In the genomic region with DNA sequence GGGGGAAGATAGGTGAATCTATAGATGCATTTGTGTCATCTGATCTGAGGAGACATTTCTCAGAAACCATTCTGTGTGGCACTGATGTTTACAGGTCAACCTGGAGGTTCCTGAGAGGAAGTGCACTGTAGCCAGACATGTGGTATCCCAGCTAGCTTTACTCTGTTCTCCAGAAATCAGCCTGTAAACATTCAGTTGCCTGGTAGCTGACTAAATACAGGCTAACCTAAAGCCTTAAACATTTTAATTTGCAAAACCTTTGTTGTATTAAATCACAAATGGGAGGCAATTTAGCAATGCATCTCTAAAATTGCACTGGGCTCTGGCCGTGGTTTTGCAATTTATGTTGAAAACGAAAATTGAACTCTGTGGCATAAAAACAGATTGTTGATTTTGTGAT, we compare ENCODE assay signal across 12 cellular contexts.
DNase-seq lines count a peak whose midpoint lies in the region; ATAC-seq and TF ChIP-seq lines count a peak whose summit lies in the region.
"Had no signal": no experiment of that assay in that cellular context is flagged by ENCODE, and none has a peak within 500 bp of the region (broad histone marks: within the 10 kb centered on the region; RNA-seq: fewer than 3 reads in every experiment).

No MANE protein-coding gene starts in this region.

- no peak overlapping the region for H2AK9ac ChIP-seq in IMR-90 (replicated peaks; ENCODE audit: low read depth, low read length, poor library complexity)

- H3K27ac ChIP-seq in CD4-positive, CD25-positive, alpha-beta regulatory T cell (ENCODE audit: insufficient read depth, low read length, poor library complexity, severe bottlenecking), result no peak overlapping the region
- no peak overlapping the region for H3K27ac ChIP-seq in IMR-90 (ENCODE audit: insufficient read depth, low read length)
- H3K27ac ChIP-seq: lower lobe of right lung, PC-9 had no signal

- CTCF ChIA-PET in IMR-90 (lab: Yijun Ruan, JAX), result interaction anchor here (0.7 kb wide), 1 partner anchor 14 kb away, joined by 3 read pairs; no protein-coding TSS in a partner anchor

- peaks cover 13 to 24% of the 10 kb centered on the region in 2 experiments; a peak in 3 of 4 replicates for H3K79me1 ChIP-seq in IMR-90 (ENCODE audit: low read depth in 1 of 2, low read length in 2 of 2)

- H4K8ac ChIP-seq in IMR-90 (ENCODE audit: low read depth in 2 of 2, low read length in 2 of 2), result no peak overlapping the region

- H3K4me1 ChIP-seq in CD4-positive, CD25-positive, alpha-beta regulatory T cell (ENCODE audit: control insufficient read depth, insufficient read depth, low read length, poor library complexity, severe bottlenecking), result peaks cover 6% of the 10 kb centered on the region
- H3K4me1 ChIP-seq in IMR-90 (ENCODE audit: control insufficient read depth, insufficient read depth, low read length), result peaks cover 15% of the 10 kb centered on the region

- H3K27me3 ChIP-seq in CD4-positive, CD25-positive, alpha-beta regulatory T cell (ENCODE audit: control insufficient read depth, insufficient read depth, low read length), result no peaks in the 10 kb centered on the region
- H3K27me3 ChIP-seq in IMR-90 (ENCODE audit: control insufficient read depth, insufficient read depth, low read length), result no peaks in the 10 kb centered on the region

- H3K9ac ChIP-seq in IMR-90 (ENCODE audit: low read depth, low read length), result no peak overlapping the region

- TF ChIP-seq POLR2A in IMR-90 (IDR thresholded peaks at IDR 0.05; ENCODE audit: low read depth, low read length), result no peak

- H4K20me1 ChIP-seq in IMR-90 (ENCODE audit: insufficient read depth, low read length), result peaks cover 3% of the 10 kb centered on the region; the same call in 1 of the 2 replicates

- in situ Hi-C loops in IMR-90 (cut with MboI; ENCODE audit: low sequenced_read_pairs) (no loop called here), astrocyte of the spinal cord (cut with HindIII; ENCODE audit: low sequenced_read_pairs) (no loop called here)

- no peak overlapping the region for H3K4me2 ChIP-seq in IMR-90 (ENCODE audit: low read depth, low read length)
- H3K4me2 ChIP-seq: PC-9 had no signal

- peaks cover 17% of the 10 kb centered on the region for H3K9me1 ChIP-seq in IMR-90 (ENCODE audit: insufficient read depth, low read length)

- dilution Hi-C loops in IMR-90 (cut with HindIII; ENCODE audit: low sequenced_read_pairs, unreplicated experiment), result no loop called here

- POLR2A ChIA-PET in IMR-90 (lab: Charles Lee; ENCODE audit: unreplicated experiment), result no interaction called here

- H3K4me3 Mint-ChIP-seq in CD4-positive, CD25-positive, alpha-beta regulatory T cell, result no peak overlapping the region
- H3K4me3 Mint-ChIP-seq: activated CD4-positive, alpha-beta T cell treated with anti-CD3 and anti-CD28 coated beads, Interleukin-2, amount 10 ng/mL, durations not matched to agents 7 days and 5 days had no signal

- H3K36me3 ChIP-seq in CD4-positive, CD25-positive, alpha-beta regulatory T cell (ENCODE audit: control insufficient read depth, insufficient read depth, low read length), result no peaks in the 10 kb centered on the region
- H3K36me3 ChIP-seq in IMR-90 (ENCODE audit: control insufficient read depth, insufficient read depth, low read length), result no peaks in the 10 kb centered on the region
- H3K36me3 ChIP-seq: lower lobe of right lung had no signal

- TF ChIP-seq RAD21 in IMR-90 (IDR thresholded peaks at IDR 0.05; ENCODE audit: low read length), result no peak

- peak overlapping the region; percentile 24; the same call in 1 of the 2 replicates for H3K23ac ChIP-seq in IMR-90 (ENCODE audit: low read depth, low read length)

- H3K4ac ChIP-seq in IMR-90 (ENCODE audit: low read depth, low read length), result peak overlapping the region; percentile 15; the same call in 1 of the 2 replicates

- no peak overlapping the region for H3K14ac ChIP-seq in IMR-90 (replicated peaks; ENCODE audit: low read depth, low read length)

- no peak for ATAC-seq in CD4-positive, CD25-positive, alpha-beta regulatory T cell (ENCODE audit: low read depth in 2 of 2)
- ATAC-seq in IMR-90 (ENCODE audit: low read depth), result no peak

- H2AFZ ChIP-seq in IMR-90 (replicated peaks; ENCODE audit: low read length, poor library complexity), result no peak overlapping the region
- H2AFZ ChIP-seq: PC-9 had no signal

- no peak overlapping the region for H2BK20ac ChIP-seq in IMR-90 (ENCODE audit: low read depth, low read length)

- no peak overlapping the region for H4K91ac ChIP-seq in IMR-90 (ENCODE audit: insufficient read depth, low read depth, low read length)

- H3K18ac ChIP-seq in IMR-90 (ENCODE audit: low read depth, low read length), result no peak overlapping the region

- intact Hi-C loops in IMR-90 (cut with micrococcal nuclease), result no loop called here

- H2BK15ac ChIP-seq in IMR-90 (ENCODE audit: low read depth, low read length), result peak overlapping the region; percentile 20; the same call in 1 of the 3 replicates

- H2BK5ac ChIP-seq in IMR-90 (ENCODE audit: low read depth, low read length, poor library complexity, severe bottlenecking), result no peak overlapping the region

- H3K56ac ChIP-seq in IMR-90 (ENCODE audit: extremely low read depth, insufficient read depth, low read length), result no peak overlapping the region

- no peak for DNase-seq in CD4-positive, CD25-positive, alpha-beta regulatory T cell
- DNase-seq in IMR-90 (no peak), astrocyte of the spinal cord (ENCODE audit: low read depth, low spot score) (peak; percentile 29), lung microvascular endothelial cell (ENCODE audit: low read depth in 2 of 2) (peak; percentile 16 to 47), NCI-H446 treated with DMSO at 0.1 percent for 48 hours (lab: John Stamatoyannopoulos, UW) (no peak), NCI-H1436 (lab: John Stamatoyannopoulos, UW) (no peak), NCI-H526 treated with DMSO at 0.1 percent for 48 hours (lab: John Stamatoyannopoulos, UW) (no peak)
- DNase-seq: erythroblast, H7, lower lobe of right lung had no signal

- no peaks in the 10 kb centered on the region for H3K9me3 ChIP-seq in CD4-positive, CD25-positive, alpha-beta regulatory T cell (ENCODE audit: control insufficient read depth in 2 of 2, low read length in 2 of 2)
- no peaks in the 10 kb centered on the region for H3K9me3 ChIP-seq in IMR-90 (ENCODE audit: control insufficient read depth, insufficient read depth, low read length)
- H3K9me3 ChIP-seq: lower lobe of right lung had no signal

- no peak overlapping the region for H2BK120ac ChIP-seq in IMR-90 (ENCODE audit: low read depth, low read length)

- no peaks in the 10 kb centered on the region for H3K9me3 Mint-ChIP-seq in CD4-positive, CD25-positive, alpha-beta regulatory T cell
- H3K9me3 Mint-ChIP-seq: activated CD4-positive, alpha-beta T cell treated with anti-CD3 and anti-CD28 coated beads, Interleukin-2, amount 10 ng/mL, durations not matched to agents 7 days and 5 days had no signal

- peaks cover 14 to 30% (median 24%) of the 10 kb centered on the region in 4 donors for H3K4me1 Mint-ChIP-seq in CD4-positive, CD25-positive, alpha-beta regulatory T cell
- H3K4me1 Mint-ChIP-seq: activated CD4-positive, alpha-beta T cell treated with anti-CD3 and anti-CD28 coated beads, Interleukin-2, amount 10 ng/mL, durations not matched to agents 7 days and 5 days had no signal

- peaks cover under 1% of the 10 kb centered on the region for H3K36me3 Mint-ChIP-seq in CD4-positive, CD25-positive, alpha-beta regulatory T cell

- no TSS peak for BruUV-seq in IMR-90 (replicated peaks; lab: Mats Ljungman, UMichigan)

- TF ChIP-seq CTCF in IMR-90 (conservative IDR thresholded peaks at IDR 0.05; ENCODE audit: low read depth, low read length) (no peak), astrocyte of the spinal cord (IDR thresholded peaks at IDR 0.05; ENCODE audit: low read depth, low read length) (no peak)

- H2AK5ac ChIP-seq in IMR-90 (ENCODE audit: low read depth, low read length), result peak overlapping the region; percentile 1; the same call in 1 of the 2 replicates

- no peaks in the 10 kb centered on the region for H3K27me3 Mint-ChIP-seq in CD4-positive, CD25-positive, alpha-beta regulatory T cell
- H3K27me3 Mint-ChIP-seq: activated CD4-positive, alpha-beta T cell treated with anti-CD3 and anti-CD28 coated beads, Interleukin-2, amount 10 ng/mL, durations not matched to agents 7 days and 5 days had no signal

- no peak overlapping the region for H3K4me3 ChIP-seq in CD4-positive, CD25-positive, alpha-beta regulatory T cell (ENCODE audit: low read depth, low read length)
- H3K4me3 ChIP-seq in IMR-90 (ENCODE audit: insufficient read depth, low read depth, low read length) (no peak overlapping the region), astrocyte of the spinal cord (ENCODE audit: low read depth, low read length) (no peak overlapping the region)
- H3K4me3 ChIP-seq: lower lobe of right lung, PC-9 had no signal

- H4K5ac ChIP-seq in IMR-90 (ENCODE audit: low read depth, low read length), result no peak overlapping the region

- H3K27ac Mint-ChIP-seq in CD4-positive, CD25-positive, alpha-beta regulatory T cell, result peak overlapping the region in 2 of 3 donors; percentile 42 to 60
- H3K27ac Mint-ChIP-seq: activated CD4-positive, alpha-beta T cell treated with anti-CD3 and anti-CD28 coated beads, Interleukin-2, amount 10 ng/mL, durations not matched to agents 7 days and 5 days had no signal

- WGBS in IMR-90 (ENCODE audit: extremely low coverage in 2 of 2, insufficient read length in 1 of 2), 2 experiments, result 77% methylated on average over 2 of the region's 2 CpGs; no CpG with 5 or more reads in 1 of the 2 experiments

TF ChIP-seq in IMR-90, 13 proteins besides CTCF, POLR2A, EP300 and RAD21 (continues in another document):
- TF ChIP-seq MAZ (IDR thresholded peaks at IDR 0.05; ENCODE audit: borderline replicate concordance, low read depth, low read length) (no peak), MAFK (IDR thresholded peaks at IDR 0.05; ENCODE audit: low read depth, low read length) (no peak)
- TF ChIP-seq, protein P1, sequence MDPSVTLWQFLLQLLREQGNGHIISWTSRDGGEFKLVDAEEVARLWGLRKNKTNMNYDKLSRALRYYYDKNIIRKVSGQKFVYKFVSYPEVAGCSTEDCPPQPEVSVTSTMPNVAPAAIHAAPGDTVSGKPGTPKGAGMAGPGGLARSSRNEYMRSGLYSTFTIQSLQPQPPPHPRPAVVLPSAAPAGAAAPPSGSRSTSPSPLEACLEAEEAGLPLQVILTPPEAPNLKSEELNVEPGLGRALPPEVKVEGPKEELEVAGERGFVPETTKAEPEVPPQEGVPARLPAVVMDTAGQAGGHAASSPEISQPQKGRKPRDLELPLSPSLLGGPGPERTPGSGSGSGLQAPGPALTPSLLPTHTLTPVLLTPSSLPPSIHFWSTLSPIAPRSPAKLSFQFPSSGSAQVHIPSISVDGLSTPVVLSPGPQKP (IDR thresholded peaks at IDR 0.05; ENCODE audit: borderline replicate concordance, low read depth, low read length), result no peak
- TF ChIP-seq, protein P2, sequence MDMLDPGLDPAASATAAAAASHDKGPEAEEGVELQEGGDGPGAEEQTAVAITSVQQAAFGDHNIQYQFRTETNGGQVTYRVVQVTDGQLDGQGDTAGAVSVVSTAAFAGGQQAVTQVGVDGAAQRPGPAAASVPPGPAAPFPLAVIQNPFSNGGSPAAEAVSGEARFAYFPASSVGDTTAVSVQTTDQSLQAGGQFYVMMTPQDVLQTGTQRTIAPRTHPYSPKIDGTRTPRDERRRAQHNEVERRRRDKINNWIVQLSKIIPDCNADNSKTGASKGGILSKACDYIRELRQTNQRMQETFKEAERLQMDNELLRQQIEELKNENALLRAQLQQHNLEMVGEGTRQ (IDR thresholded peaks at IDR 0.05; ENCODE audit: low read depth, low read length), result no peak

Comparison
In these comparisons a context has a peak if more than half of its experiments do, and no peak if none do; other contexts are left out.
1. DNase-seq: peak in astrocyte of the spinal cord (single experiment) and lung microvascular endothelial cell (2 of 2); none in CD4-positive, CD25-positive, alpha-beta regulatory T cell (0 of 3), IMR-90 (single experiment), NCI-H446 treated with DMSO at 0.1 percent for 48 hours (single experiment), NCI-H1436 (single experiment) and NCI-H526 treated with DMSO at 0.1 percent for 48 hours (single experiment).